1 cellular context compared by ENCODE assay signal in the genomic region with DNA sequence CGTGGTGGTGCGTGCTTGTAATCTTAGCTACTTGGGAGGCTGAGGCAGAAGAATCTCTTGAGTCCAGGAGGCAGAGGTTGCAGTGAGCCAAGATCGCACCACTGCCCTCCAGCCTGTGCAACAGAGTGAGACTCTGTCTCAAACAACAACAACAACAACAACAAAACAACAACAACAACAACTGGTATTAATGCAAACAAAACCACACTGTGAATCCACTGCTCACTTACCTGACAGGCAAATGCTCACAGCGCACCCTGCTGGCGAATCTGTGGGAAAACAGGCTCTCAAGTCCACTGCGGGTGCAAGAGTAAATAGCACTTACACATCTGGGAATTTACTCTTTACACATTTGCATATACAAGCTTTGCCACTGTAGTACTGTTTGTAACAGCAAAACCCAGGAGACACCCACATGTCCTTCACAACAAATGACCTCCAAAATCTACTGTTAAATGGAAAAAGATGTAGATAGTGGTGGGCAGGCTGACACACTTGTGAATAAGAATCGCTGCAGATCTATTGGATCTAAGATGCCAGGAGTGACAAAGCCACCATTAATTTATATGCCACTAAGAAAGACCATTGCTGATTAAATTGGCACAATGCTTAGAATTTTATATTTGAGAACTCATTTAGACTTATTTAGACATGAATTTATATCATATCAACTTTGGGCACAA.
TF ChIP-seq lines count a peak whose summit lies in the region.

No MANE protein-coding gene starts in this region.

TF ChIP-seq in IMR-90, 13 proteins besides CTCF, POLR2A, EP300 and RAD21:
- peak; percentile 88 for TF ChIP-seq SMC3 (IDR thresholded peaks at IDR 0.05; ENCODE audit: low read depth, low read length)
- TF ChIP-seq, protein P1, sequence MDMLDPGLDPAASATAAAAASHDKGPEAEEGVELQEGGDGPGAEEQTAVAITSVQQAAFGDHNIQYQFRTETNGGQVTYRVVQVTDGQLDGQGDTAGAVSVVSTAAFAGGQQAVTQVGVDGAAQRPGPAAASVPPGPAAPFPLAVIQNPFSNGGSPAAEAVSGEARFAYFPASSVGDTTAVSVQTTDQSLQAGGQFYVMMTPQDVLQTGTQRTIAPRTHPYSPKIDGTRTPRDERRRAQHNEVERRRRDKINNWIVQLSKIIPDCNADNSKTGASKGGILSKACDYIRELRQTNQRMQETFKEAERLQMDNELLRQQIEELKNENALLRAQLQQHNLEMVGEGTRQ (IDR thresholded peaks at IDR 0.05; ENCODE audit: low read depth, low read length), result no peak
